In genomic region chr15:84653584-84653909, GRCh38 we compare ENCODE assay signal across 1 cellular context.
TF ChIP-seq lines count a peak whose summit lies in the region.

No MANE protein-coding gene starts in this region.

TF ChIP-seq in HepG2, 621 proteins besides CTCF, POLR2A, EP300 and RAD21 (continued from another document):
- TF ChIP-seq ZBTB39 (CRISPR knock-in tag; IDR thresholded peaks at IDR 0.05) (no peak), MEF2D (CRISPR knock-in tag; IDR thresholded peaks at IDR 0.05) (no peak), BORCS8-MEF2B (CRISPR knock-in tag; IDR thresholded peaks at IDR 0.05) (0 out of 2 replicates have a peak, but pooled peaks have one; percentile 2), MTA1 (CRISPR knock-in tag; IDR thresholded peaks at IDR 0.05; ENCODE audit: borderline replicate concordance) (0 out of 2 replicates have a peak, but pooled peaks have one; percentile 1), HNRNPK (IDR thresholded peaks at IDR 0.05; ENCODE audit: low read depth, low read length, poor library complexity, severe bottlenecking) (no peak)
